7 cellular contexts compared by ENCODE assay signal in genomic region chr1:79497193-79497773, GRCh38.
A peak's percentile ranks its signal among the peaks of the same experiment; 100 is the strongest.
DNase-seq lines count a peak whose midpoint lies in the region; ATAC-seq and TF ChIP-seq lines count a peak whose summit lies in the region.

No MANE protein-coding gene starts in this region.

- no peaks in the 10 kb centered on the region for H3K79me2 ChIP-seq in PC-9 (ENCODE audit: low read depth)

- intact Hi-C loops in PC-9 (cut with micrococcal nuclease; ENCODE audit: unreplicated experiment) (no loop called here), esophagus squamous epithelium (cut with DNase I) (no loop called here)

- no TSS peak for BruUV-seq in PC-9 (replicated peaks; lab: Mats Ljungman, UMichigan)

- H4K20me1 ChIP-seq in PC-9 (ENCODE audit: insufficient read depth), result no peaks in the 10 kb centered on the region

- CTCF ChIA-PET in PC-9 (lab: Charles Lee), result no interaction called here

- H3K36me3 ChIP-seq in PC-9 (ENCODE audit: low read depth), result no peaks in the 10 kb centered on the region
- no peaks in the 10 kb centered on the region for H3K36me3 ChIP-seq in esophagus squamous epithelium

- H3K4me3 ChIP-seq in HL-60 (replicated peaks; ENCODE audit: insufficient read depth, low read length), result no peak overlapping the region
- H3K4me3 ChIP-seq in PC-9, result no peak overlapping the region
- no peak overlapping the region for H3K4me3 ChIP-seq in esophagus squamous epithelium

- DNase-seq in GM03348 (ENCODE audit: low spot score) (peak; percentile 60), HL-60 (ENCODE audit: low read depth in 1 of 2, low spot score in 1 of 2) (peak; percentile 8 to 25), PC-9 (peak in 1 of 2 experiments; percentile 17), esophagus squamous epithelium (lab: John Stamatoyannopoulos, UW) (no peak), pulmonary artery endothelial cell (ENCODE audit: low read depth, low spot score) (peak; percentile 2), T-helper 1 cell (no peak)

- H3K9me2 ChIP-seq in PC-9 (ENCODE audit: insufficient read depth), result no peaks in the 10 kb centered on the region; the same call in 1 of the 2 replicates

- H3K9me3 ChIP-seq in PC-9 (ENCODE audit: insufficient read depth, low read depth), result no peaks in the 10 kb centered on the region
- no peaks in the 10 kb centered on the region for H3K9me3 ChIP-seq in esophagus squamous epithelium

- H3K27me3 ChIP-seq in HL-60 (ENCODE audit: insufficient read depth, poor library complexity, severe bottlenecking), result no peaks in the 10 kb centered on the region
- no peaks in the 10 kb centered on the region for H3K27me3 ChIP-seq in PC-9 (ENCODE audit: insufficient read depth, low read depth)
- no peaks in the 10 kb centered on the region for H3K27me3 ChIP-seq in esophagus squamous epithelium

- WGBS in esophagus squamous epithelium, 2 donors, result 25 to 30% methylated on average over 4 of the region's 4 CpGs

- H3F3A ChIP-seq in PC-9 (ENCODE audit: insufficient read depth, low read depth), result no peaks in the 10 kb centered on the region

- H3K27ac ChIP-seq in HL-60 (replicated peaks) (no peak overlapping the region), PC-9 (no peak overlapping the region), esophagus squamous epithelium (no peak overlapping the region)

- H3K4me1 ChIP-seq in PC-9 (replicated peaks; ENCODE audit: insufficient read depth), result no peaks in the 10 kb centered on the region
- no peaks in the 10 kb centered on the region for H3K4me1 ChIP-seq in esophagus squamous epithelium

- no peak overlapping the region for H2AFZ ChIP-seq in PC-9

- TF ChIP-seq CTCF in HL-60 (IDR thresholded peaks at IDR 0.05; ENCODE audit: insufficient read depth, low read length) (peak; percentile 67), PC-9 (conservative IDR thresholded peaks at IDR 0.05) (peak; percentile 95), esophagus squamous epithelium (IDR thresholded peaks at IDR 0.05) (peak in 5 of 6 experiments; percentile 23 to 46 (median 39))

- peak; percentile 82 for ATAC-seq in GM19468 (IDR thresholded peaks at IDR 0.05; ENCODE audit: extremely low read depth, unreplicated experiment)

- TF ChIP-seq POLR2A in esophagus squamous epithelium (IDR thresholded peaks at IDR 0.05), result no peak

- POLR2A ChIA-PET in PC-9 (lab: Charles Lee; ENCODE audit: unreplicated experiment), result no interaction called here

- H3K4me2 ChIP-seq in PC-9, result no peak overlapping the region

Comparison
In these comparisons a context has a peak if more than half of its experiments do, and no peak if none do; other contexts are left out.
1. DNase-seq: peak in GM03348 (single experiment), HL-60 (2 of 2) and pulmonary artery endothelial cell (single experiment); none in esophagus squamous epithelium (single experiment) and T-helper 1 cell (0 of 5).
2. CTCF ChIP-seq: peak in every context shown above with its lines; median percentile 95 in PC-9; 67 in HL-60; 39 in esophagus squamous epithelium.